In the genomic region with DNA sequence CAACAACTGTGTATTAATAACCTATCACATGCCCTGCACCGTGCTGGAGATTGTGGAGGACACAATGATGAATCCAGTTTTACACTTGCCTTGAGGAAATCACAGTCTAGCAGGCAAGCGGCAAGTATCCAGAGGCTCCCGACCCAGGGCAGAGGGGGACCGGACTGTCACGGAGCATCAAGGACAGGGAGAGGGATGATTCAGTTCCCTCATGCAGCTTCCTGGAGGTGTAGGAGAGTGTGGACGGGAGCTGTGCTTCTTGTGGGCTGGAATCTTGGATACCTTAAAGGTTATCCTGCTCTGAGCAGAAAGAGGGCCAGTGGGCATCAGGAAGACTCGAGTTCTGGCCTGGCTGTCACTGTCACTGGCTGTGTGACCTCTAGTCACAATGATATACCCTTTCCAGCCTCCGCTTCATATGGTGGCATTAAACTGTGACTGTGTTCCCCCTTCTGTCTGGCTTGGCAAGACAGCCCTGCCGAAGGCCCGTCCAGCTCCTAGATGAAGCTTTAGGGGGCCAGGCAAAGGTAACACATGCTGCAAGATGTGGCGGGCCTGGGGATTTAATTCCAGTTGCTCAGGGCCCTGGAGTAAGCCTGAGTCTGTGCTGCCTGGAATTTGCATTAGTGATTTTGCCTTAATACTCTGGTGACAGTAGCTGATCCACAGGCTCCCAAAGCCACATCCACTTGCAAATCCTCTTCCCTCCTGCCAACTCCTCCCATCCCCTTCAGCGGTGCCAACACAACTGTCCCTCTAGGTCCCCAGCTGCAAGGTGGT, we compare ENCODE assay signal across 19 cellular contexts.
"Had no signal": no experiment of that assay in that cellular context is flagged by ENCODE, and none has a peak within 500 bp of the region (broad histone marks: within the 10 kb centered on the region; RNA-seq: fewer than 3 reads in every experiment).

No MANE protein-coding gene starts in this region.

- H3K9me3 Mint-ChIP-seq: activated CD4-positive, alpha-beta T cell treated with anti-CD3 and anti-CD28 coated beads, Interleukin-2, amount 10 ng/mL, durations not matched to agents 7 days and 5 days; activated naive CD4-positive, alpha-beta T cell treated with anti-CD3 and anti-CD28 coated beads, Interleukin-2, amount 10 ng/mL, durations not matched to agents 7 days and 5 days; activated naive CD8-positive, alpha-beta T cell treated with anti-CD3 and anti-CD28 coated beads, Interleukin-2, amount 50 U/mL, for 24 hours; activated T-cell treated with anti-CD3 and anti-CD28 coated beads, Interleukin-2, amount 50 U/mL, for 4 hours; effector memory CD8-positive, alpha-beta T cell; nephron had no signal

- H3K4me1 Mint-ChIP-seq: activated CD4-positive, alpha-beta T cell treated with anti-CD3 and anti-CD28 coated beads, Interleukin-2, amount 10 ng/mL, durations not matched to agents 7 days and 5 days; activated naive CD4-positive, alpha-beta T cell treated with anti-CD3 and anti-CD28 coated beads, Interleukin-2, amount 10 ng/mL, durations not matched to agents 7 days and 5 days; activated naive CD8-positive, alpha-beta T cell treated with anti-CD3 and anti-CD28 coated beads, Interleukin-2, amount 50 U/mL, for 24 hours; stimulated activated naive B cell treated with anti-CD40 and anti-IgM and Interleukin-4, amounts not matched to agents 10 μg/mL and 1 μg/mL and 100 μg/mL, for 72 hours had no signal

- H3K9me3 ChIP-seq: ascending aorta, esophagus squamous epithelium, SK-N-SH, tibial artery had no signal

- H3K4me3 ChIP-seq: ascending aorta, esophagus squamous epithelium, lung, tibial artery had no signal

- H3K27me3 Mint-ChIP-seq: activated naive CD8-positive, alpha-beta T cell treated with anti-CD3 and anti-CD28 coated beads, Interleukin-2, amount 50 U/mL, for 24 hours; stimulated activated naive B cell treated with anti-CD40 and anti-IgM and Interleukin-4, amounts not matched to agents 10 μg/mL and 1 μg/mL and 100 μg/mL, for 72 hours had no signal

- H3K27ac ChIP-seq: ascending aorta, esophagus squamous epithelium, tibial artery had no signal

- H3K4me2 ChIP-seq: SK-N-SH had no signal

- H3K36me3 Mint-ChIP-seq: activated naive CD4-positive, alpha-beta T cell treated with anti-CD3 and anti-CD28 coated beads, Interleukin-2, amount 10 ng/mL, durations not matched to agents 7 days and 5 days; stimulated activated naive B cell treated with anti-CD40 and anti-IgM and Interleukin-4, amounts not matched to agents 10 μg/mL and 1 μg/mL and 100 μg/mL, for 72 hours had no signal

- ATAC-seq: activated CD4-positive, CD25-positive, alpha-beta regulatory T cell treated with anti-CD3 and anti-CD28 coated beads, Interleukin-2, amount 50 U/mL, for 24 hours; activated naive CD8-positive, alpha-beta T cell treated with anti-CD3 and anti-CD28 coated beads, Interleukin-2, amount 50 U/mL, for 24 hours; activated T-cell treated with anti-CD3 and anti-CD28 coated beads, Interleukin-2, amount 50 U/mL, for 4 hours; effector memory CD8-positive, alpha-beta T cell; left colon; stimulated activated naive B cell treated with anti-CD40 and anti-IgM and Interleukin-4, amounts not matched to agents 10 μg/mL and 1 μg/mL and 100 μg/mL, for 72 hours had no signal

- H3K36me3 ChIP-seq: ascending aorta, esophagus squamous epithelium, tibial artery had no signal

- H3K27me3 ChIP-seq: ascending aorta had no signal

- DNase-seq: activated CD4-positive, alpha-beta T cell treated with anti-CD3 and anti-CD28 coated beads, Interleukin-2, amount 10 ng/mL, durations not matched to agents 7 days and 5 days; activated CD8-positive, alpha-beta memory T cell treated with anti-CD3 and anti-CD28 coated beads, Interleukin-2, amount 50 U/mL, for 4 hours; activated naive CD4-positive, alpha-beta T cell treated with anti-CD3 and anti-CD28 coated beads, Interleukin-2, amount 10 ng/mL, durations not matched to agents 7 days and 5 days; activated naive CD8-positive, alpha-beta T cell treated with anti-CD3 and anti-CD28 coated beads, Interleukin-2, amount 50 U/mL, for 24 hours; activated T-cell treated with anti-CD3 and anti-CD28 coated beads, Interleukin-2, amount 50 U/mL, for 4 hours; dermis blood vessel endothelial cell; effector memory CD8-positive, alpha-beta T cell; esophagus squamous epithelium; left colon; midbrain; SK-N-SH; stimulated activated naive B cell treated with anti-CD40 and anti-IgM and Interleukin-4, amounts not matched to agents 10 μg/mL and 1 μg/mL and 100 μg/mL, for 72 hours; T-helper 1 cell; T1000; tibial artery had no signal

- H3K4me3 Mint-ChIP-seq: activated CD4-positive, alpha-beta T cell treated with anti-CD3 and anti-CD28 coated beads, Interleukin-2, amount 10 ng/mL, durations not matched to agents 7 days and 5 days; activated naive CD4-positive, alpha-beta T cell treated with anti-CD3 and anti-CD28 coated beads, Interleukin-2, amount 10 ng/mL, durations not matched to agents 7 days and 5 days; activated naive CD8-positive, alpha-beta T cell treated with anti-CD3 and anti-CD28 coated beads, Interleukin-2, amount 50 U/mL, for 24 hours; activated T-cell treated with anti-CD3 and anti-CD28 coated beads, Interleukin-2, amount 50 U/mL, for 4 hours; effector memory CD8-positive, alpha-beta T cell; nephron; stimulated activated naive B cell treated with anti-CD40 and anti-IgM and Interleukin-4, amounts not matched to agents 10 μg/mL and 1 μg/mL and 100 μg/mL, for 72 hours had no signal

- H3K9ac ChIP-seq: SK-N-SH had no signal

- H3K27ac Mint-ChIP-seq: activated CD4-positive, alpha-beta T cell treated with anti-CD3 and anti-CD28 coated beads, Interleukin-2, amount 10 ng/mL, durations not matched to agents 7 days and 5 days; activated naive CD4-positive, alpha-beta T cell treated with anti-CD3 and anti-CD28 coated beads, Interleukin-2, amount 10 ng/mL, durations not matched to agents 7 days and 5 days; activated naive CD8-positive, alpha-beta T cell treated with anti-CD3 and anti-CD28 coated beads, Interleukin-2, amount 50 U/mL, for 24 hours; effector memory CD8-positive, alpha-beta T cell; stimulated activated naive B cell treated with anti-CD40 and anti-IgM and Interleukin-4, amounts not matched to agents 10 μg/mL and 1 μg/mL and 100 μg/mL, for 72 hours had no signal

- H3K4me1 ChIP-seq: ascending aorta, esophagus squamous epithelium, tibial artery had no signal
